Comparison of ENCODE assay signal across 28 cellular contexts in genomic region chr4:2822461-2823300, GRCh38. TPM values are rescaled to one million over a fixed set of nuclear protein-coding genes. Genes with fewer than 3 reads are reported as not detected.
DNase-seq lines count a peak whose midpoint lies in the region; ATAC-seq and TF ChIP-seq lines count a peak whose summit lies in the region.
"Had no signal": no experiment of that assay in that cellular context is flagged by ENCODE, and none has a peak within 500 bp of the region (broad histone marks: within the 10 kb centered on the region; RNA-seq: fewer than 3 reads in every experiment).

No MANE protein-coding gene starts in this region.

- ATAC-seq in Right ventricle myocardium inferior (no peak), heart left ventricle (no peak), aorta (ENCODE audit: low FRiP score) (no peak), GM21381 (IDR thresholded peaks at IDR 0.05; ENCODE audit: unreplicated experiment) (no peak), HG03457 (IDR thresholded peaks at IDR 0.05; ENCODE audit: unreplicated experiment) (no peak)
- ATAC-seq in naive thymus-derived CD4-positive, alpha-beta T cell: no peak
- ATAC-seq: A549, K562, psoas muscle had no signal

- TF ChIP-seq CTCF in right atrium auricular region (IDR thresholded peaks at IDR 0.05) (no peak), heart left ventricle (IDR thresholded peaks at IDR 0.05) (no peak)

- H3K4me3 Mint-ChIP-seq in naive thymus-derived CD4-positive, alpha-beta T cell: no peak overlapping the region
- H3K4me3 Mint-ChIP-seq: activated CD4-positive, alpha-beta memory T cell treated with anti-CD3 and anti-CD28 coated beads for 36 hours; T-helper 1 cell treated with Interleukin-12 subunit alpha and Interleukin-12 subunit beta and Interleukin-4 antibody, amounts not matched to agents 30 μg/mL and 1 μg/mL, for 36 hours had no signal

- H3K4me1 Mint-ChIP-seq in naive thymus-derived CD4-positive, alpha-beta T cell: peaks cover 11 to 24% (median 18%) of the 10 kb centered on the region in 7 donors

- no peaks in the 10 kb centered on the region for H3K27me3 ChIP-seq in right atrium auricular region
- no peaks in the 10 kb centered on the region for H3K27me3 ChIP-seq in heart left ventricle
- H3K27me3 ChIP-seq in naive thymus-derived CD4-positive, alpha-beta T cell (ENCODE audit: control insufficient read depth in 2 of 2, insufficient read depth in 2 of 2, low read length in 2 of 2): no peaks in the 10 kb centered on the region
- no peaks in the 10 kb centered on the region for H3K27me3 ChIP-seq in aorta (ENCODE audit: control insufficient read depth in 1 of 2, insufficient read depth in 2 of 2, low read length in 1 of 2)
- H3K27me3 ChIP-seq: neutrophil, transverse colon had no signal

- H3K27ac ChIP-seq in right atrium auricular region: no peak overlapping the region
- H3K27ac ChIP-seq in heart left ventricle: no peak overlapping the region
- peak overlapping the region; percentile 11 for H3K27ac ChIP-seq in naive thymus-derived CD4-positive, alpha-beta T cell (ENCODE audit: low read depth, low read length)
- no peak overlapping the region for H3K27ac ChIP-seq in aorta (ENCODE audit: low read depth in 1 of 2, low read length in 2 of 2)
- H3K27ac ChIP-seq: A549, epithelial cell of prostate, neutrophil, psoas muscle, SK-N-MC, skin epidermis, transverse colon had no signal

- no peaks in the 10 kb centered on the region for H3K27me3 Mint-ChIP-seq in naive thymus-derived CD4-positive, alpha-beta T cell
- H3K27me3 Mint-ChIP-seq: activated CD4-positive, alpha-beta memory T cell treated with anti-CD3 and anti-CD28 coated beads for 36 hours had no signal

- TF ChIP-seq POLR2A in heart left ventricle (IDR thresholded peaks at IDR 0.05): no peak

- no peaks in the 10 kb centered on the region for H3K9me3 ChIP-seq in right atrium auricular region
- no peaks in the 10 kb centered on the region for H3K9me3 ChIP-seq in heart left ventricle
- no peaks in the 10 kb centered on the region for H3K9me3 ChIP-seq in naive thymus-derived CD4-positive, alpha-beta T cell (ENCODE audit: control insufficient read depth in 2 of 3, low read length in 3 of 3)
- no peaks in the 10 kb centered on the region for H3K9me3 ChIP-seq in aorta (ENCODE audit: control insufficient read depth, low read length)
- H3K9me3 ChIP-seq: A549, HAP-1, neutrophil, psoas muscle, transverse colon had no signal

- H3K36me3 Mint-ChIP-seq in naive thymus-derived CD4-positive, alpha-beta T cell: peaks cover 3 to 24% (median 12%) of the 10 kb centered on the region in 5 donors

- CTCF ChIA-PET in naive thymus-derived CD4-positive, alpha-beta T cell (lab: Charles Lee): no interaction called here

- peaks cover 51% of the 10 kb centered on the region for H3K36me3 ChIP-seq in right atrium auricular region
- H3K36me3 ChIP-seq in heart left ventricle: peaks cover 0 to 83% (median 40%) of the 10 kb centered on the region in 9 donors
- peaks cover 4 to 61% (median 10%) of the 10 kb centered on the region in 3 experiments for H3K36me3 ChIP-seq in naive thymus-derived CD4-positive, alpha-beta T cell (ENCODE audit: control insufficient read depth in 2 of 3, insufficient read depth in 3 of 3, low read length in 3 of 3)
- no peaks in the 10 kb centered on the region for H3K36me3 ChIP-seq in aorta (ENCODE audit: control insufficient read depth in 1 of 2, insufficient read depth in 2 of 2, low read length in 1 of 2)
- H3K36me3 ChIP-seq: HAP-1 had no signal

- H3K4me3 ChIP-seq in right atrium auricular region (no peak overlapping the region), heart left ventricle (no peak overlapping the region), aorta (ENCODE audit: low read length in 2 of 2) (no peak overlapping the region)
- no peak overlapping the region for H3K4me3 ChIP-seq in naive thymus-derived CD4-positive, alpha-beta T cell (ENCODE audit: low read length)
- H3K4me3 ChIP-seq: A549, HAP-1, K562, psoas muscle, SK-N-MC, skin epidermis, transverse colon had no signal

- DNase-seq in Right ventricle myocardium inferior (ENCODE audit: missing footprints) (peak; percentile 25), right atrium auricular region (ENCODE audit: low spot score) (no peak), heart left ventricle (peak in 3 of 5 donors; percentile 16 to 54 (median 30)), aorta (peak; percentile 45 to 70), DMS 273 treated with DMSO at 0.1 percent for 48 hours (lab: John Stamatoyannopoulos, UW) (no peak)
- no peak for DNase-seq in naive thymus-derived CD4-positive, alpha-beta T cell
- DNase-seq: activated CD4-positive, alpha-beta memory T cell treated with anti-CD3 and anti-CD28 coated beads for 36 hours; activated CD4-positive, CD25-positive, alpha-beta regulatory T cell treated with anti-CD3 and anti-CD28 coated beads, Interleukin-2, amount 50 U/mL, for 72 hours; activated effector memory CD4-positive, alpha-beta T cell treated with Interleukin-2 at 50 U/mL for 16 hours; AML-193; GF-D8; kidney glomerular epithelial cell; NCI-H1417; NCI-H2081; NCI-H2227 treated with DMSO at 0.1 percent for 48 hours; NCI-H69; transverse colon had no signal

- peaks cover 0 to 3% (median 0%) of the 10 kb centered on the region in 11 donors for H3K9me3 Mint-ChIP-seq in naive thymus-derived CD4-positive, alpha-beta T cell
- H3K9me3 Mint-ChIP-seq: activated CD4-positive, alpha-beta memory T cell treated with anti-CD3 and anti-CD28 coated beads for 36 hours; T-helper 1 cell treated with Interleukin-12 subunit alpha and Interleukin-12 subunit beta and Interleukin-4 antibody, amounts not matched to agents 30 μg/mL and 1 μg/mL, for 36 hours had no signal

- 92 to 95% (median 93%) methylated on average over 22 to 23 of the region's 23 CpGs for WGBS in heart left ventricle, 4 donors
- WGBS in aorta, 2 donors: 93 to 95% methylated on average over 23 of the region's 23 CpGs

- H3K4me1 ChIP-seq in right atrium auricular region (peaks cover 0 to 16% of the 10 kb centered on the region in 2 donors), heart left ventricle (peaks cover 0 to 39% (median 8%) of the 10 kb centered on the region in 12 donors), aorta (ENCODE audit: control insufficient read depth in 1 of 2, insufficient read depth in 2 of 2, low read length in 2 of 2) (no peaks in the 10 kb centered on the region)
- H3K4me1 ChIP-seq in naive thymus-derived CD4-positive, alpha-beta T cell (ENCODE audit: control insufficient read depth in 2 of 2, insufficient read depth in 2 of 2, low read length in 2 of 2): peaks cover 3 to 12% of the 10 kb centered on the region in 2 donors
- H3K4me1 ChIP-seq: A549, HAP-1 had no signal

- peak overlapping the region in 3 of 9 donors; percentile 8 to 42 (median 17) for H3K27ac Mint-ChIP-seq in naive thymus-derived CD4-positive, alpha-beta T cell
- H3K27ac Mint-ChIP-seq: activated CD4-positive, alpha-beta memory T cell treated with anti-CD3 and anti-CD28 coated beads for 36 hours; T-helper 1 cell treated with Interleukin-12 subunit alpha and Interleukin-12 subunit beta and Interleukin-4 antibody, amounts not matched to agents 30 μg/mL and 1 μg/mL, for 36 hours had no signal

- intact Hi-C loops in Right ventricle myocardium inferior (cut with DNase I) (no loop called here), heart left ventricle (cut with DNase I) (no loop called here), aorta (cut with DNase I) (no loop called here)
- intact Hi-C loops in naive thymus-derived CD4-positive, alpha-beta T cell (cut with micrococcal nuclease): no loop called here

- POLR2A ChIA-PET in naive thymus-derived CD4-positive, alpha-beta T cell (lab: Charles Lee): interaction anchor here (1.1 kb wide), 1 partner anchor 11 kb away, joined by 3 read pairs; no protein-coding TSS in a partner anchor

RNA-seq across cellular contexts. Expression of gene ADD1, which starts 21.0 kb away (rescaled TPM):
- total RNA-seq in Right ventricle myocardium inferior (231 TPM), right atrium auricular region (100 to 1,000 TPM; 171 to 196 TPM), heart left ventricle (100 to 1,000 TPM; 179 to 275 (median 215) TPM), aorta (100 to 1,000 TPM; 305 to 351 TPM)
- polyA plus RNA-seq in heart left ventricle (100 to 1,000 TPM; 193 to 269 TPM), aorta (100 to 1,000 TPM in 1 of 2 donors, 10 to 100 TPM in 1; 98.3 to 263 TPM)
- total RNA-seq in naive thymus-derived CD4-positive, alpha-beta T cell: 100 to 1,000 TPM; 211 to 300 (median 282) TPM
- 100 to 1,000 TPM; 152 to 164 TPM for polyA plus RNA-seq in naive thymus-derived CD4-positive, alpha-beta T cell

RNA-seq across cellular contexts. Expression of gene SH3BP2, which starts 29.8 kb away (rescaled TPM):
- 32.2 TPM for total RNA-seq in Right ventricle myocardium inferior
- total RNA-seq in right atrium auricular region: 10 to 100 TPM; 20.1 to 25.2 TPM
- total RNA-seq in heart left ventricle: 10 to 100 TPM; 10.4 to 70.2 (median 23.5) TPM
- 10 to 100 TPM; 17.1 to 24.5 TPM for polyA plus RNA-seq in heart left ventricle
- 100 to 1,000 TPM in 1 of 5 experiments, 10 to 100 TPM in 4; 22.7 to 269 (median 59.6) TPM for total RNA-seq in naive thymus-derived CD4-positive, alpha-beta T cell
- 10 to 100 TPM in 1 of 2 donors, 1 to 10 TPM in 1; 5.9 to 11.3 TPM for polyA plus RNA-seq in naive thymus-derived CD4-positive, alpha-beta T cell
- 10 to 100 TPM; 47.8 to 75.4 TPM for total RNA-seq in aorta
- 10 to 100 TPM in 1 of 2 donors, 1 to 10 TPM in 1; 6.2 to 13.8 TPM for polyA plus RNA-seq in aorta

Comparison
In these comparisons a context has a peak if more than half of its experiments do, and no peak if none do; other contexts are left out.
1. DNase-seq: peak in Right ventricle myocardium inferior (single experiment), heart left ventricle (3 of 5) and aorta (2 of 2); none in right atrium auricular region (single experiment), naive thymus-derived CD4-positive, alpha-beta T cell (0 of 9) and DMS 273 treated with DMSO at 0.1 percent for 48 hours (single experiment).